In the genomic region with DNA sequence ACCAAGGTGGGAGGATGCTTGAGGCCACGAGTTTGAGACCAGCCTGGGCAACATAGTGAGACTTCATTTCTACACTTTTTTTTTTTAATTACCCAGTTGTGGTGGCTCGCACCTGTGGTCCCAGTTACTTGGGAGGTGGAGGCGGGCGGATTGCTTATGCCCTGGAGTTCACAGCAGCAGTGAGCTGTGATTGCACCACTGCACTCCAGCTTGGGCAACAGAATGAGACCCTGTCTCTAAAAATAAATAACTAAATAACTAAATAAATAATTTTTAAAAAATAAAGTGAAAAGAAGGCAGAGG, we compare ENCODE assay signal across 21 cellular contexts. TPM values are rescaled to one million over a fixed set of nuclear protein-coding genes. Genes with fewer than 3 reads are reported as not detected.
DNase-seq lines count a peak whose midpoint lies in the region; ATAC-seq and TF ChIP-seq lines count a peak whose summit lies in the region.
"Had no signal": no experiment of that assay in that cellular context is flagged by ENCODE, and none has a peak within 500 bp of the region (broad histone marks: within the 10 kb centered on the region; RNA-seq: fewer than 3 reads in every experiment).

No MANE protein-coding gene starts in this region.

- BruUV-seq in PC-3 (replicated peaks; lab: Mats Ljungman, UMichigan) = no TSS peak

- no peak overlapping the region for H3K4me3 Mint-ChIP-seq in activated CD4-positive, alpha-beta T cell treated with anti-CD3 and anti-CD28 coated beads, Interleukin-2, amount 10 ng/mL, durations not matched to agents 7 days and 5 days
- no peak overlapping the region for H3K4me3 Mint-ChIP-seq in activated CD4-positive, alpha-beta T cell treated with anti-CD3 and anti-CD28 coated beads for 36 hours
- H3K4me3 Mint-ChIP-seq in activated naive CD8-positive, alpha-beta T cell treated with anti-CD3 and anti-CD28 coated beads, Interleukin-2, amount 50 U/mL, for 24 hours = peak overlapping the region; percentile 41
- H3K4me3 Mint-ChIP-seq: H9 had no signal

- no peaks in the 10 kb centered on the region for H3K27me3 Mint-ChIP-seq in activated CD4-positive, alpha-beta T cell treated with anti-CD3 and anti-CD28 coated beads, Interleukin-2, amount 10 ng/mL, durations not matched to agents 7 days and 5 days
- no peaks in the 10 kb centered on the region for H3K27me3 Mint-ChIP-seq in activated CD4-positive, alpha-beta T cell treated with anti-CD3 and anti-CD28 coated beads for 36 hours
- H3K27me3 Mint-ChIP-seq in activated naive CD8-positive, alpha-beta T cell treated with anti-CD3 and anti-CD28 coated beads, Interleukin-2, amount 50 U/mL, for 24 hours = no peaks in the 10 kb centered on the region

- no peaks in the 10 kb centered on the region for H4K20me1 ChIP-seq in PC-3 (ENCODE audit: low read length)

- H3K79me2 ChIP-seq in PC-3 (ENCODE audit: low read length) = no peaks in the 10 kb centered on the region

- H3K9ac ChIP-seq in PC-3 (ENCODE audit: low read length) = no peak overlapping the region
- H3K9ac ChIP-seq: KMS-11 had no signal

- intact Hi-C loops in activated CD4-positive, alpha-beta T cell treated with anti-CD3 and anti-CD28 coated beads for 36 hours (cut with DNase I, micrococcal nuclease) = loop anchor here (2.0 to 5.0 kb wide), 2 partner anchors 15 to 71 kb away; a partner anchor contains a TSS
- intact Hi-C loops in PC-3 (cut with micrococcal nuclease) = loop anchor here (5.0 kb wide), 1 partner anchor 71 kb away; a partner anchor contains a TSS

- H3K4me1 Mint-ChIP-seq in activated CD4-positive, alpha-beta T cell treated with anti-CD3 and anti-CD28 coated beads, Interleukin-2, amount 10 ng/mL, durations not matched to agents 7 days and 5 days = peaks cover 67% of the 10 kb centered on the region
- H3K4me1 Mint-ChIP-seq in activated CD4-positive, alpha-beta T cell treated with anti-CD3 and anti-CD28 coated beads for 36 hours = peaks cover 49% of the 10 kb centered on the region
- H3K4me1 Mint-ChIP-seq in activated naive CD8-positive, alpha-beta T cell treated with anti-CD3 and anti-CD28 coated beads, Interleukin-2, amount 50 U/mL, for 24 hours = peaks cover 60% of the 10 kb centered on the region

- no peaks in the 10 kb centered on the region for H3K27me3 ChIP-seq in PC-3 (ENCODE audit: low read length)
- H3K27me3 ChIP-seq in brain microvascular endothelial cell (replicated peaks) = no peaks in the 10 kb centered on the region
- H3K27me3 ChIP-seq in right atrium auricular region = no peaks in the 10 kb centered on the region
- H3K27me3 ChIP-seq: BE2C had no signal

- H3K4me1 ChIP-seq in PC-3 (ENCODE audit: insufficient read depth, low read length) (peaks cover 13% of the 10 kb centered on the region), right atrium auricular region (peaks cover 0 to 7% of the 10 kb centered on the region in 2 donors)
- H3K4me1 ChIP-seq: BE2C had no signal

- TF ChIP-seq CTCF in PC-3 (conservative IDR thresholded peaks at IDR 0.05; ENCODE audit: low read depth, low read length) (no peak), brain microvascular endothelial cell (IDR thresholded peaks at IDR 0.05; ENCODE audit: low read depth, low read length, missing control alignments) (no peak), right atrium auricular region (IDR thresholded peaks at IDR 0.05) (no peak)

- H3K4me3 ChIP-seq in PC-3 (ENCODE audit: low read length) (no peak overlapping the region), brain microvascular endothelial cell (ENCODE audit: low read depth, low read length) (no peak overlapping the region), right atrium auricular region (no peak overlapping the region)
- H3K4me3 ChIP-seq: A549, gastroesophageal sphincter, SK-N-MC had no signal

- H3K9me3 ChIP-seq in PC-3 (ENCODE audit: low read length) (no peaks in the 10 kb centered on the region), right atrium auricular region (no peaks in the 10 kb centered on the region)
- H3K9me3 ChIP-seq: A549, BE2C, gastroesophageal sphincter had no signal

- H3K4me2 ChIP-seq in PC-3 (ENCODE audit: low read length) = peak overlapping the region; percentile 50
- H3K4me2 ChIP-seq: KMS-11 had no signal

- no peaks in the 10 kb centered on the region for H3K9me2 ChIP-seq in PC-3 (replicated peaks; ENCODE audit: low read length)

- peaks cover 6% of the 10 kb centered on the region for H3K9me3 Mint-ChIP-seq in activated CD4-positive, alpha-beta T cell treated with anti-CD3 and anti-CD28 coated beads, Interleukin-2, amount 10 ng/mL, durations not matched to agents 7 days and 5 days
- H3K9me3 Mint-ChIP-seq in activated CD4-positive, alpha-beta T cell treated with anti-CD3 and anti-CD28 coated beads for 36 hours (ENCODE audit: low read depth) = no peaks in the 10 kb centered on the region
- no peaks in the 10 kb centered on the region for H3K9me3 Mint-ChIP-seq in activated naive CD8-positive, alpha-beta T cell treated with anti-CD3 and anti-CD28 coated beads, Interleukin-2, amount 50 U/mL, for 24 hours
- H3K9me3 Mint-ChIP-seq: H9 had no signal

- no peaks in the 10 kb centered on the region for H3F3A ChIP-seq in PC-3 (ENCODE audit: low read length, unreplicated experiment)

- peak overlapping the region; percentile 71 for H3K27ac ChIP-seq in PC-3 (ENCODE audit: low read length)
- no peak overlapping the region for H3K27ac ChIP-seq in brain microvascular endothelial cell
- H3K27ac ChIP-seq in right atrium auricular region = no peak overlapping the region
- H3K27ac ChIP-seq: A549, gastroesophageal sphincter, KMS-11, SK-N-MC had no signal

- DNase-seq in activated CD4-positive, alpha-beta T cell treated with anti-CD3 and anti-CD28 coated beads, Interleukin-2, amount 10 ng/mL, durations not matched to agents 7 days and 5 days = no peak
- DNase-seq in activated CD4-positive, alpha-beta T cell treated with anti-CD3 and anti-CD28 coated beads for 36 hours = no peak
- DNase-seq in PC-3 (no peak), brain microvascular endothelial cell (no peak), right atrium auricular region (ENCODE audit: low spot score) (no peak)
- DNase-seq in activated naive CD8-positive, alpha-beta T cell treated with anti-CD3 and anti-CD28 coated beads, Interleukin-2, amount 50 U/mL, for 24 hours = peak; percentile 34
- peak; percentile 71 for DNase-seq in stimulated activated CD8-positive, alpha-beta memory T cell treated with anti-CD3 and anti-CD28 coated beads, Interleukin-4, amount 100 ng/mL, for 48 hours
- DNase-seq: BE2C, H9, kidney glomerular epithelial cell, NCI-H1694, NCI-H774, occipital lobe had no signal

- POLR2A ChIA-PET in activated CD4-positive, alpha-beta T cell treated with anti-CD3 and anti-CD28 coated beads, Interleukin-2, amount 10 ng/mL, durations not matched to agents 7 days and 5 days (lab: Charles Lee) = no interaction called here
- POLR2A ChIA-PET in activated CD4-positive, alpha-beta T cell treated with anti-CD3 and anti-CD28 coated beads for 36 hours (lab: Charles Lee) = no interaction called here
- POLR2A ChIA-PET in PC-3 (lab: Charles Lee; ENCODE audit: unreplicated experiment) = no interaction called here

- H3K36me3 Mint-ChIP-seq in activated CD4-positive, alpha-beta T cell treated with anti-CD3 and anti-CD28 coated beads, Interleukin-2, amount 10 ng/mL, durations not matched to agents 7 days and 5 days (ENCODE audit: low read depth) = peaks cover 6% of the 10 kb centered on the region
- no peaks in the 10 kb centered on the region for H3K36me3 Mint-ChIP-seq in activated CD4-positive, alpha-beta T cell treated with anti-CD3 and anti-CD28 coated beads for 36 hours (ENCODE audit: low read depth)
- H3K36me3 Mint-ChIP-seq in activated naive CD8-positive, alpha-beta T cell treated with anti-CD3 and anti-CD28 coated beads, Interleukin-2, amount 50 U/mL, for 24 hours (ENCODE audit: low read depth) = no peaks in the 10 kb centered on the region

- CTCF ChIA-PET in activated CD4-positive, alpha-beta T cell treated with anti-CD3 and anti-CD28 coated beads, Interleukin-2, amount 10 ng/mL, durations not matched to agents 7 days and 5 days (lab: Charles Lee) = interaction anchor here (1.1 kb wide), 1 partner anchor 19 kb away, joined by 3 read pairs; no protein-coding TSS in a partner anchor
- CTCF ChIA-PET in activated CD4-positive, alpha-beta T cell treated with anti-CD3 and anti-CD28 coated beads for 36 hours (lab: Charles Lee) = interaction anchor here (0.5 to 1.4 kb wide), 2 partner anchors 14 to 102 kb away, joined by 3 to 6 read pairs; no protein-coding TSS in a partner anchor
- CTCF ChIA-PET in PC-3 (lab: Charles Lee) = no interaction called here

- H2AFZ ChIP-seq in PC-3 (ENCODE audit: low read length) = no peak overlapping the region

- ATAC-seq in activated CD4-positive, alpha-beta T cell treated with anti-CD3 and anti-CD28 coated beads for 36 hours = no peak
- no peak for ATAC-seq in PC-3
- no peak for ATAC-seq in activated naive CD8-positive, alpha-beta T cell treated with anti-CD3 and anti-CD28 coated beads, Interleukin-2, amount 50 U/mL, for 24 hours
- no peak for ATAC-seq in SK-N-SH treated with all-trans-retinoic acid at 6 μM for 48 hours
- ATAC-seq: gastroesophageal sphincter had no signal

- in situ Hi-C loops in brain microvascular endothelial cell (cut with HindIII; ENCODE audit: low pct_ligation_motif_present, low sequenced_read_pairs) = no loop called here

- H3K36me3 ChIP-seq in PC-3 (ENCODE audit: low read depth, low read length) (no peaks in the 10 kb centered on the region), brain microvascular endothelial cell (replicated peaks) (no peaks in the 10 kb centered on the region), right atrium auricular region (no peaks in the 10 kb centered on the region)
- H3K36me3 ChIP-seq: BE2C, gastroesophageal sphincter had no signal

- H3K27ac Mint-ChIP-seq in activated CD4-positive, alpha-beta T cell treated with anti-CD3 and anti-CD28 coated beads, Interleukin-2, amount 10 ng/mL, durations not matched to agents 7 days and 5 days = peak overlapping the region; percentile 99
- no peak overlapping the region for H3K27ac Mint-ChIP-seq in activated CD4-positive, alpha-beta T cell treated with anti-CD3 and anti-CD28 coated beads for 36 hours
- H3K27ac Mint-ChIP-seq in activated naive CD8-positive, alpha-beta T cell treated with anti-CD3 and anti-CD28 coated beads, Interleukin-2, amount 50 U/mL, for 24 hours = peak overlapping the region; percentile 94
- H3K27ac Mint-ChIP-seq: H9 had no signal

TF ChIP-seq in SK-N-SH treated with all-trans-retinoic acid at 6 μM for 48 hours, 23 proteins besides CTCF, POLR2A, EP300 and RAD21:
- no peak for TF ChIP-seq ESRRG (CRISPR knock-in tag; IDR thresholded peaks at IDR 0.05)
TF ChIP-seq in SK-N-SH treated with all-trans-retinoic acid at 6 μM for 48 hours: peak in this region for 0.

RNA-seq across cellular contexts. Expression of a gene that starts 9.3 kb away (rescaled TPM):
- 1 to 10 TPM; 1.2 to 1.3 TPM for total RNA-seq in activated CD4-positive, alpha-beta T cell treated with anti-CD3 and anti-CD28 coated beads, Interleukin-2, amount 10 ng/mL, durations not matched to agents 7 days and 5 days
- under 1 TPM; 0.14 to 0.49 TPM for total RNA-seq in activated CD4-positive, alpha-beta T cell treated with anti-CD3 and anti-CD28 coated beads for 36 hours
- total RNA-seq in PC-3 (2014; rRNA removed) (not detected in 2 replicates), right atrium auricular region (not detected)
- total RNA-seq: gastroesophageal sphincter, H9, lung microvascular endothelial cell, occipital lobe, subcutaneous adipose tissue, ureter had no signal

RNA-seq across cellular contexts. Expression of a gene that starts 42.7 kb away (rescaled TPM):
- under 1 TPM; 0.69 to 0.79 TPM for total RNA-seq in activated CD4-positive, alpha-beta T cell treated with anti-CD3 and anti-CD28 coated beads, Interleukin-2, amount 10 ng/mL, durations not matched to agents 7 days and 5 days
- under 1 TPM in 1 of 2 experiments, not detected in 1; 0.11 TPM for total RNA-seq in activated CD4-positive, alpha-beta T cell treated with anti-CD3 and anti-CD28 coated beads for 36 hours
- total RNA-seq in PC-3 (2014; rRNA removed) (not detected in 2 replicates), right atrium auricular region (under 1 TPM in 1 of 2 donors, not detected in 1; 0.30 TPM)
- total RNA-seq: occipital lobe had no signal

Comparison
In these comparisons a context has a peak if more than half of its experiments do, and no peak if none do; other contexts are left out.
1. DNase-seq: peak in activated naive CD8-positive, alpha-beta T cell treated with anti-CD3 and anti-CD28 coated beads, Interleukin-2, amount 50 U/mL, for 24 hours (single experiment) and stimulated activated CD8-positive, alpha-beta memory T cell treated with anti-CD3 and anti-CD28 coated beads, Interleukin-4, amount 100 ng/mL, for 48 hours (single experiment); none in activated CD4-positive, alpha-beta T cell treated with anti-CD3 and anti-CD28 coated beads, Interleukin-2, amount 10 ng/mL, durations not matched to agents 7 days and 5 days (single experiment), activated CD4-positive, alpha-beta T cell treated with anti-CD3 and anti-CD28 coated beads for 36 hours (single experiment), PC-3 (single experiment), brain microvascular endothelial cell (single experiment) and right atrium auricular region (single experiment).